Comparison of ENCODE assay signal across 1 cellular context in genomic region chr14:52313903-52314481, GRCh38.
TF ChIP-seq lines count a peak whose summit lies in the region.

PTGER2 (plus strand) TSS chr14:52314312; CDS start chr14:52314549, 237 bp downstream.

TF ChIP-seq in GM12878, 131 proteins besides CTCF, POLR2A, EP300 and RAD21 (continued from another document):
- TF ChIP-seq GATAD2B (conservative IDR thresholded peaks at IDR 0.05; ENCODE audit: low read depth): no peak
- no peak for TF ChIP-seq HCFC1 (IDR thresholded peaks at IDR 0.05; ENCODE audit: low read length)
- no peak for TF ChIP-seq NR2F1 (conservative IDR thresholded peaks at IDR 0.05)
- no peak for TF ChIP-seq RELB (IDR thresholded peaks at IDR 0.05; ENCODE audit: low read depth)
- no peak for TF ChIP-seq CHD4 (IDR thresholded peaks at IDR 0.05)
- TF ChIP-seq, protein P1, sequence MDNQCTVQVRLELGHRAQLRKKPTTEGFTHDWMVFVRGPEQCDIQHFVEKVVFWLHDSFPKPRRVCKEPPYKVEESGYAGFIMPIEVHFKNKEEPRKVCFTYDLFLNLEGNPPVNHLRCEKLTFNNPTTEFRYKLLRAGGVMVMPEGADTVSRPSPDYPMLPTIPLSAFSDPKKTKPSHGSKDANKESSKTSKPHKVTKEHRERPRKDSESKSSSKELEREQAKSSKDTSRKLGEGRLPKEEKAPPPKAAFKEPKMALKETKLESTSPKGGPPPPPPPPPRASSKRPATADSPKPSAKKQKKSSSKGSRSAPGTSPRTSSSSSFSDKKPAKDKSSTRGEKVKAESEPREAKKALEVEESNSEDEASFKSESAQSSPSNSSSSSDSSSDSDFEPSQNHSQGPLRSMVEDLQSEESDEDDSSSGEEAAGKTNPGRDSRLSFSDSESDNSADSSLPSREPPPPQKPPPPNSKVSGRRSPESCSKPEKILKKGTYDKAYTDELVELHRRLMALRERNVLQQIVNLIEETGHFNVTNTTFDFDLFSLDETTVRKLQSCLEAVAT (IDR thresholded peaks at IDR 0.05): no peak
- peak; percentile 49 for TF ChIP-seq HDAC6 (IDR thresholded peaks at IDR 0.05; ENCODE audit: unreplicated experiment)
- TF ChIP-seq HDGF (IDR thresholded peaks at IDR 0.05): no peak
- peak; percentile 16 for TF ChIP-seq MEF2B (IDR thresholded peaks at IDR 0.05; ENCODE audit: partially characterized antibody, poor library complexity, severe bottlenecking)
- TF ChIP-seq NR2C1 (IDR thresholded peaks at IDR 0.05): no peak
- TF ChIP-seq IKZF1 (conservative IDR thresholded peaks at IDR 0.05): peak; percentile 31; the same call in 1 of the 2 replicates
- no peak for TF ChIP-seq BCL11A (IDR thresholded peaks at IDR 0.05; ENCODE audit: low read depth, low read length)
- no peak for TF ChIP-seq BACH1 (IDR thresholded peaks at IDR 0.05; ENCODE audit: borderline replicate concordance)
- TF ChIP-seq CHD2 (IDR thresholded peaks at IDR 0.05; ENCODE audit: borderline replicate concordance, low read depth, low read length): no peak
- TF ChIP-seq SUZ12 (IDR thresholded peaks at IDR 0.05; ENCODE audit: unreplicated experiment): peak; percentile 76
- no peak for TF ChIP-seq TBL1XR1 (IDR thresholded peaks at IDR 0.05; ENCODE audit: low read depth, low read length)
- TF ChIP-seq, protein P2, sequence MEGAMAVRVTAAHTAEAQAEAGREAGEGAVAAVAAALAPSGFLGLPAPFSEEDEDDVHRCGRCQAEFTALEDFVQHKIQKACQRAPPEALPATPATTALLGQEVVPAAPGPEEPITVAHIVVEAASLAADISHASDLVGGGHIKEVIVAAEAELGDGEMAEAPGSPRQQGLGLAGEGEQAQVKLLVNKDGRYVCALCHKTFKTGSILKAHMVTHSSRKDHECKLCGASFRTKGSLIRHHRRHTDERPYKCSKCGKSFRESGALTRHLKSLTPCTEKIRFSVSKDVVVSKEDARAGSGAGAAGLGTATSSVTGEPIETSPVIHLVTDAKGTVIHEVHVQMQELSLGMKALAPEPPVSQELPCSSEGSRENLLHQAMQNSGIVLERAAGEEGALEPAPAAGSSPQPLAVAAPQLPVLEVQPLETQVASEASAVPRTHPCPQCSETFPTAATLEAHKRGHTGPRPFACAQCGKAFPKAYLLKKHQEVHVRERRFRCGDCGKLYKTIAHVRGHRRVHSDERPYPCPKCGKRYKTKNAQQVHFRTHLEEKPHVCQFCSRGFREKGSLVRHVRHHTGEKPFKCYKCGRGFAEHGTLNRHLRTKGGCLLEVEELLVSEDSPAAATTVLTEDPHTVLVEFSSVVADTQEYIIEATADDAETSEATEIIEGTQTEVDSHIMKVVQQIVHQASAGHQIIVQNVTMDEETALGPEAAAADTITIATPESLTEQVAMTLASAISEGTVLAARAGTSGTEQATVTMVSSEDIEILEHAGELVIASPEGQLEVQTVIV (IDR thresholded peaks at IDR 0.05; ENCODE audit: borderline replicate concordance, partially characterized antibody): no peak
